ENCODE assay signal across 38 cellular contexts in the genomic region with DNA sequence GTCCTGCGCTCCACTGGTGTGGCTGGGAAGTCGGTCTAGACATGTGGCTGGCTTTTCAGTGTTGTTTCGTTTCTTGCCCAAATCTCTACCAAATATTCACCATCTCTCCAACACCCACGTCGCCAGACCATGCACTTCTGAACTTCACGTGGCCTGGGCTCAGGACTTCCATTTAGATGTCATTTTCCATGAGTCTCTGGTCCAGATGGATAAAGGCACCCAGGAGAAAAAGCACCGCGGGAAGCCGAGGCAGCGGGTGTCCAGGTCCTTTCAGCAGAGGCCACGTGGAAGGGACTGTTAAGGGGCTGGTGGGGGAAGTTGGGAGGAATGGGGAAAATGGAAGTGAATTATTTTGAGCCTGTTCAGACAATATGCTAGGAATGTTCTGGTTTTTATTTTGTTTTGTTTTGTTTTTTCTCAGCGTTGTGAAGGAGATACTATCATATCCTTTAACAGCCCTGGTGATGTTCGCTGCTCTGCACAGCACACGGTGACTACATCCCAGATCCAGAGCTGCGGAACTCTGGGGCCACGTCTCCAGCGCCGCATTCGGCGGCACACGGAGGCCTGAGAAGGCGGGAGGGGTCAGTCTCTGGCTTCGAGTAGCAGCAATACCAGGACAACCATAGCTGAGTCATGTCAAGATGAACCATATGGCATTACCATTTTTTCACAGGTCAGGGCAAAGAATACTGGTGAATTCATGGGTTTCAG.
"Had no signal": no experiment of that assay in that cellular context is flagged by ENCODE, and none has a peak within 500 bp of the region (broad histone marks: within the 10 kb centered on the region; RNA-seq: fewer than 3 reads in every experiment).

No MANE protein-coding gene starts in this region.

- DNase-seq: activated B cell treated with CpG ODN at 0.5 μM for 24 hours; activated CD4-positive, alpha-beta T cell treated with anti-CD3 and anti-CD28 coated beads for 48 hours; activated CD4-positive, alpha-beta T cell treated with anti-CD3 and anti-CD28 coated beads, Interleukin-2, amount 50 U/mL, for 4 hours; activated CD4-positive, CD25-positive, alpha-beta regulatory T cell treated with anti-CD3 and anti-CD28 coated beads, Interleukin-2, amount 50 U/mL, for 72 hours; activated CD8-positive, alpha-beta T cell treated with anti-CD3 and anti-CD28 coated beads for 36 hours; activated gamma-delta T cell; activated naive CD4-positive, alpha-beta T cell treated with Interleukin-2 at 50 U/mL for 16 hours; activated naive CD8-positive, alpha-beta T cell treated with anti-CD3 and anti-CD28 coated beads, Interleukin-2, amount 10 ng/mL, durations not matched to agents 7 days and 5 days; activated T-cell treated with anti-CD3 and anti-CD28 coated beads, Interleukin-2, amount 50 U/mL, for 1 hour; activated T-cell treated with anti-CD3 and anti-CD28 coated beads, Interleukin-2, amount 50 U/mL, for 72 hours; caudate nucleus; Kasumi-1; KG1; MM.1S; MV-4-11; NCI-H1092; NCI-H146; NCI-H187; NCI-H2029 treated with DMSO at 0.1 percent for 48 hours; NCI-H2107; NCI-H2171; NCI-H510A; NCI-H526; NCI-H748 treated with DMSO at 0.1 percent for 48 hours; NK-92 treated with Interleukin-12 subunit alpha and Interleukin-12 subunit beta, amount 100 ng/mL, for 24 hours; PC-3; Peyer's patch; RPMI8226; SHP77 treated with DMSO at 0.1 percent for 48 hours; SW 1271; T-helper 1 cell; T-helper 2 cell; T-helper 9 cell had no signal

- H3K4me3 ChIP-seq: Peyer's patch, SJSA1 had no signal

- ATAC-seq: activated CD8-positive, alpha-beta T cell treated with anti-CD3 and anti-CD28 coated beads for 36 hours; activated T-cell treated with anti-CD3 and anti-CD28 coated beads, Interleukin-2, amount 50 U/mL, for 72 hours; activated T-helper 17 cell treated with anti-CD3 and anti-CD28 coated beads, Interleukin-2, amount 50 U/mL, for 72 hours; PC-3 had no signal

- H3K9me3 Mint-ChIP-seq: activated B cell treated with CpG ODN at 0.5 μM for 24 hours; activated CD8-positive, alpha-beta T cell treated with anti-CD3 and anti-CD28 coated beads for 36 hours; activated naive CD4-positive, alpha-beta T cell treated with anti-CD3 and anti-CD28 coated beads, Interleukin-2, amount 50 U/mL, for 24 hours; activated naive CD8-positive, alpha-beta T cell treated with anti-CD3 and anti-CD28 coated beads, Interleukin-2, amount 10 ng/mL, durations not matched to agents 7 days and 5 days; activated T-helper 17 cell treated with anti-CD3 and anti-CD28 coated beads, Interleukin-2, amount 50 U/mL, for 72 hours had no signal

- H3K4me1 ChIP-seq: Peyer's patch, SJSA1 had no signal

- H3K27ac Mint-ChIP-seq: activated B cell treated with CpG ODN at 0.5 μM for 24 hours; activated CD8-positive, alpha-beta T cell treated with anti-CD3 and anti-CD28 coated beads for 36 hours; activated naive CD4-positive, alpha-beta T cell treated with anti-CD3 and anti-CD28 coated beads, Interleukin-2, amount 50 U/mL, for 24 hours; activated naive CD8-positive, alpha-beta T cell treated with anti-CD3 and anti-CD28 coated beads, Interleukin-2, amount 10 ng/mL, durations not matched to agents 7 days and 5 days; activated T-cell treated with anti-CD3 and anti-CD28 coated beads, Interleukin-2, amount 50 U/mL, for 72 hours; activated T-helper 17 cell treated with anti-CD3 and anti-CD28 coated beads, Interleukin-2, amount 50 U/mL, for 72 hours had no signal

- H3K4me3 Mint-ChIP-seq: activated B cell treated with CpG ODN at 0.5 μM for 24 hours; activated CD8-positive, alpha-beta T cell treated with anti-CD3 and anti-CD28 coated beads for 36 hours; activated naive CD4-positive, alpha-beta T cell treated with anti-CD3 and anti-CD28 coated beads, Interleukin-2, amount 50 U/mL, for 24 hours; activated naive CD8-positive, alpha-beta T cell treated with anti-CD3 and anti-CD28 coated beads, Interleukin-2, amount 10 ng/mL, durations not matched to agents 7 days and 5 days; activated T-cell treated with anti-CD3 and anti-CD28 coated beads, Interleukin-2, amount 50 U/mL, for 72 hours; activated T-helper 17 cell treated with anti-CD3 and anti-CD28 coated beads, Interleukin-2, amount 50 U/mL, for 72 hours; brain had no signal

- H3K27me3 Mint-ChIP-seq: brain had no signal

- H3K4me1 Mint-ChIP-seq: activated B cell treated with CpG ODN at 0.5 μM for 24 hours; activated naive CD4-positive, alpha-beta T cell treated with anti-CD3 and anti-CD28 coated beads, Interleukin-2, amount 50 U/mL, for 24 hours; activated naive CD8-positive, alpha-beta T cell treated with anti-CD3 and anti-CD28 coated beads, Interleukin-2, amount 10 ng/mL, durations not matched to agents 7 days and 5 days; activated T-helper 17 cell treated with anti-CD3 and anti-CD28 coated beads, Interleukin-2, amount 50 U/mL, for 72 hours had no signal

- H3K9me3 ChIP-seq: Peyer's patch, SJSA1 had no signal

- H3K27me3 ChIP-seq: Peyer's patch, SJSA1 had no signal

- H3K36me3 ChIP-seq: Peyer's patch, SJSA1 had no signal

- H3K27ac ChIP-seq: Peyer's patch, SJSA1, VCaP had no signal

- H3K36me3 Mint-ChIP-seq: activated naive CD4-positive, alpha-beta T cell treated with anti-CD3 and anti-CD28 coated beads, Interleukin-2, amount 50 U/mL, for 24 hours; activated naive CD8-positive, alpha-beta T cell treated with anti-CD3 and anti-CD28 coated beads, Interleukin-2, amount 10 ng/mL, durations not matched to agents 7 days and 5 days; brain had no signal
